ENCODE assay signal across 8 cellular contexts in genomic region chr20:31670371-31671228, GRCh38. TPM values are rescaled to one million over a fixed set of nuclear protein-coding genes. Genes with fewer than 3 reads are reported as not detected.
DNase-seq lines count a peak whose midpoint lies in the region; ATAC-seq lines count a peak whose summit lies in the region.
"Had no signal": no experiment of that assay in that cellular context is flagged by ENCODE, and none has a peak within 500 bp of the region (broad histone marks: within the 10 kb centered on the region; RNA-seq: fewer than 3 reads in every experiment).

No MANE protein-coding gene starts in this region.

- H3K9me3 ChIP-seq in subcutaneous abdominal adipose tissue (ENCODE audit: control insufficient read depth in 5 of 5, low read length in 5 of 5) = no peaks in the 10 kb centered on the region

- H3K36me3 ChIP-seq in subcutaneous abdominal adipose tissue (ENCODE audit: control insufficient read depth in 5 of 5, insufficient read depth in 5 of 5, low read length in 5 of 5) = peaks cover 0 to 13% (median 11%) of the 10 kb centered on the region in 5 donors

- DNase-seq in NCI-H1417 treated with DMSO at 0.1 percent for 48 hours (lab: John Stamatoyannopoulos, UW) (peak; percentile 88), NCI-H82 (lab: John Stamatoyannopoulos, UW) (no peak), dermis blood vessel endothelial cell (no peak)
- DNase-seq: NCI-H526 treated with DMSO at 0.1 percent for 48 hours had no signal

- H3K27me3 ChIP-seq in layer of hippocampus (ENCODE audit: control insufficient read depth, insufficient read depth, low read length) (no peaks in the 10 kb centered on the region), subcutaneous abdominal adipose tissue (ENCODE audit: control insufficient read depth in 5 of 5, insufficient read depth in 4 of 5, low read length in 5 of 5) (no peaks in the 10 kb centered on the region)

- ATAC-seq in HG02759 (IDR thresholded peaks at IDR 0.05; ENCODE audit: unreplicated experiment) = no peak

- H3K4me1 ChIP-seq in subcutaneous abdominal adipose tissue (ENCODE audit: control insufficient read depth in 5 of 5, insufficient read depth in 5 of 5, low read length in 5 of 5) = peaks cover 38 to 86% (median 66%) of the 10 kb centered on the region in 5 donors

- peak overlapping the region; percentile 100 for H3K27ac ChIP-seq in angular gyrus (ENCODE audit: low read depth, low read length)
- H3K27ac ChIP-seq in layer of hippocampus (ENCODE audit: low read depth, low read length) = peak overlapping the region; percentile 100
- peak overlapping the region; percentile 86 for H3K27ac ChIP-seq in subcutaneous abdominal adipose tissue (ENCODE audit: low read depth, low read length)

- peak overlapping the region in 3 of 5 donors; percentile 0 to 63 (median 24) for H3K9ac ChIP-seq in subcutaneous abdominal adipose tissue (ENCODE audit: low read length in 5 of 5)

- peak overlapping the region in 2 of 5 donors; percentile 19 to 25 for H3K4me3 ChIP-seq in subcutaneous abdominal adipose tissue (ENCODE audit: low read depth in 1 of 5, low read length in 5 of 5)

RNA-seq across cellular contexts. Expression of gene COX4I2, which starts 32.9 kb away (rescaled TPM):
- total RNA-seq in dermis blood vessel endothelial cell = not detected in 2 replicates

RNA-seq across cellular contexts. Expression of gene BCL2L1, which starts 52.1 kb away (rescaled TPM):
- total RNA-seq in dermis blood vessel endothelial cell = 46.1 and 62.9 TPM in 2 replicates
